ENCODE assay signal across 1 cellular context in the genomic region with DNA sequence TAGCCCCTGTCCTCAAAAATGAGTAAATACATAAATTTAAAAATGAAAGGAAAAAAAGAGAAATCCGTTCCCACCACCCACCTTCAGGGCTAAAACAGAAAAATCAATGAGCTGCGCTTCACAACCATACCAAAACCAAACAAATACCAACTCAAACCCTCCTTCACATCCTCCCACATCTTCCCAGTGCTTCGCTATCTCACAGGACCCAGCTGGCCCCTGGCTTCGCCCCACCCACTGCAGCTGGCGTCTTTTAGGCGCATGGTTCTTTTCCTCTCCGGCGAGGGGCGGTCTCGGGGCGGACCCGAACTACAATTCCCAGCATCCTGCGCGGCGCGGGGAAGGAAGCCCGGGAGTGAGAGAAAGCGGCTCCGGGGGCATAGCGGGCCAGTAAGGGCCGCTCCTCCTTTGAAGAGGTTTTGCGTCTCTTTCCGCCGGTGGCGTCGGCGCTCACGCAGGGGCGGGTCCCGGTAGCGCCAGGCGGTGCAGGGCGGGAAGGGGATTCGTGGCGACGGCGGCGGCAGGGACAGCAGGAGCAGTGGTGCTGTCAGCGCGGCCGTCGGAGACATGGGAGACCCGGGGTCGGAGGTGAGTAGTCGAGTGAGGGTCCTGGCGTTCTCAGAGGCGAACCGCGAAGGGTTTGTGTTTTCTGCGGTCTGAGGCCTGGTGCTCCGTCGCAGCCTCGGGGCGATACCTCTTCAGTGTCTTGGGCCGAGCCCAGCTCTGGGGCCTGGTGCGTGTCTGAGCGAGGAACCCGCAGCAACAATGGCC.
TF ChIP-seq lines count a peak whose summit lies in the region.

A gene with protein sequence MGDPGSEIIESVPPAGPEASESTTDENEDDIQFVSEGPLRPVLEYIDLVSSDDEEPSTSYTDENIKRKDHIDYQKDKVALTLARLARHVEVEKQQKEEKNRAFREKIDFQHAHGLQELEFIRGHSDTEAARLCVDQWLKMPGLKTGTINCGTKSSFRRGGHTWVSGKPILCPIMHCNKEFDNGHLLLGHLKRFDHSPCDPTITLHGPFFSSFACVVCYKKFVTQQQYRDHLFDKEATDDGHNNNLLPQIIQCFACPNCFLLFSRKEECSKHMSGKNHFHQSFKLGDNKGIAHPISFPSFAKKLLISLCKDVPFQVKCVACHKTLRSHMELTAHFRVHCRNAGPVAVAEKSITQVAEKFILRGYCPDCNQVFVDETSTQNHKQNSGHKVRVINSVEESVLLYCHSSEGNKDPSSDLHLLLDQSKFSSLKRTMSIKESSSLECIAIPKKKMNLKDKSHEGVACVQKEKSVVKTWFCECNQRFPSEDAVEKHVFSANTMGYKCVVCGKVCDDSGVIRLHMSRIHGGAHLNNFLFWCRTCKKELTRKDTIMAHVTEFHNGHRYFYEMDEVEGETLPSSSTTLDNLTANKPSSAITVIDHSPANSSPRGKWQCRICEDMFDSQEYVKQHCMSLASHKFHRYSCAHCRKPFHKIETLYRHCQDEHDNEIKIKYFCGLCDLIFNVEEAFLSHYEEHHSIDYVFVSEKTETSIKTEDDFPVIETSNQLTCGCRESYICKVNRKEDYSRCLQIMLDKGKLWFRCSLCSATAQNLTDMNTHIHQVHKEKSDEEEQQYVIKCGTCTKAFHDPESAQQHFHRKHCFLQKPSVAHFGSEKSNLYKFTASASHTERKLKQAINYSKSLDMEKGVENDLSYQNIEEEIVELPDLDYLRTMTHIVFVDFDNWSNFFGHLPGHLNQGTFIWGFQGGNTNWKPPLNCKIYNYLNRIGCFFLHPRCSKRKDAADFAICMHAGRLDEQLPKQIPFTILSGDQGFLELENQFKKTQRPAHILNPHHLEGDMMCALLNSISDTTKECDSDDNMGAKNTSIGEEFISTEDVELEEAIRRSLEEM (plus strand): TSS at position 502 of the 771 bp plus-strand sequence. CDS start 66 bp downstream, at position 568.

TF ChIP-seq in HepG2, 621 proteins besides CTCF, POLR2A, EP300 and RAD21 (continued from another document and continues in another):
- TF ChIP-seq MAFK (conservative IDR thresholded peaks at IDR 0.05 in 1 of 2, IDR thresholded peaks at IDR 0.05 in 1 of 2; ENCODE audit: low read length in 2 of 2) = no peak
- TF ChIP-seq TCF7L2 (IDR thresholded peaks at IDR 0.05; ENCODE audit: low read depth, low read length) = no peak
- TF ChIP-seq, protein P1, sequence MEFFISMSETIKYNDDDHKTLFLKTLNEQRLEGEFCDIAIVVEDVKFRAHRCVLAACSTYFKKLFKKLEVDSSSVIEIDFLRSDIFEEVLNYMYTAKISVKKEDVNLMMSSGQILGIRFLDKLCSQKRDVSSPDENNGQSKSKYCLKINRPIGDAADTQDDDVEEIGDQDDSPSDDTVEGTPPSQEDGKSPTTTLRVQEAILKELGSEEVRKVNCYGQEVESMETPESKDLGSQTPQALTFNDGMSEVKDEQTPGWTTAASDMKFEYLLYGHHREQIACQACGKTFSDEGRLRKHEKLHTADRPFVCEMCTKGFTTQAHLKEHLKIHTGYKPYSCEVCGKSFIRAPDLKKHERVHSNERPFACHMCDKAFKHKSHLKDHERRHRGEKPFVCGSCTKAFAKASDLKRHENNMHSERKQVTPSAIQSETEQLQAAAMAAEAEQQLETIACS (CRISPR knock-in tag; IDR thresholded peaks at IDR 0.05) = no peak
- TF ChIP-seq ZNF354B (CRISPR knock-in tag; IDR thresholded peaks at IDR 0.05) = no peak
- no peak for TF ChIP-seq ZSCAN12 (CRISPR knock-in tag; IDR thresholded peaks at IDR 0.05)
- TF ChIP-seq CC2D1A (CRISPR knock-in tag; IDR thresholded peaks at IDR 0.05) = no peak
- TF ChIP-seq ZBTB8A (CRISPR knock-in tag; IDR thresholded peaks at IDR 0.05; ENCODE audit: borderline replicate concordance, low read depth) = no peak
- TF ChIP-seq ZFP82 (CRISPR knock-in tag; IDR thresholded peaks at IDR 0.05; ENCODE audit: borderline replicate concordance) = no peak; the same call in 1 of the 2 replicates
- TF ChIP-seq ZNF672 (CRISPR knock-in tag; IDR thresholded peaks at IDR 0.05) = no peak
- TF ChIP-seq ZNF709 (CRISPR knock-in tag; IDR thresholded peaks at IDR 0.05) = peak; percentile 35; the same call in 1 of the 2 replicates
- TF ChIP-seq TAF15 (IDR thresholded peaks at IDR 0.05; ENCODE audit: low read depth, low read length, poor library complexity, severe bottlenecking) = peak; percentile 35
- TF ChIP-seq, protein P2, sequence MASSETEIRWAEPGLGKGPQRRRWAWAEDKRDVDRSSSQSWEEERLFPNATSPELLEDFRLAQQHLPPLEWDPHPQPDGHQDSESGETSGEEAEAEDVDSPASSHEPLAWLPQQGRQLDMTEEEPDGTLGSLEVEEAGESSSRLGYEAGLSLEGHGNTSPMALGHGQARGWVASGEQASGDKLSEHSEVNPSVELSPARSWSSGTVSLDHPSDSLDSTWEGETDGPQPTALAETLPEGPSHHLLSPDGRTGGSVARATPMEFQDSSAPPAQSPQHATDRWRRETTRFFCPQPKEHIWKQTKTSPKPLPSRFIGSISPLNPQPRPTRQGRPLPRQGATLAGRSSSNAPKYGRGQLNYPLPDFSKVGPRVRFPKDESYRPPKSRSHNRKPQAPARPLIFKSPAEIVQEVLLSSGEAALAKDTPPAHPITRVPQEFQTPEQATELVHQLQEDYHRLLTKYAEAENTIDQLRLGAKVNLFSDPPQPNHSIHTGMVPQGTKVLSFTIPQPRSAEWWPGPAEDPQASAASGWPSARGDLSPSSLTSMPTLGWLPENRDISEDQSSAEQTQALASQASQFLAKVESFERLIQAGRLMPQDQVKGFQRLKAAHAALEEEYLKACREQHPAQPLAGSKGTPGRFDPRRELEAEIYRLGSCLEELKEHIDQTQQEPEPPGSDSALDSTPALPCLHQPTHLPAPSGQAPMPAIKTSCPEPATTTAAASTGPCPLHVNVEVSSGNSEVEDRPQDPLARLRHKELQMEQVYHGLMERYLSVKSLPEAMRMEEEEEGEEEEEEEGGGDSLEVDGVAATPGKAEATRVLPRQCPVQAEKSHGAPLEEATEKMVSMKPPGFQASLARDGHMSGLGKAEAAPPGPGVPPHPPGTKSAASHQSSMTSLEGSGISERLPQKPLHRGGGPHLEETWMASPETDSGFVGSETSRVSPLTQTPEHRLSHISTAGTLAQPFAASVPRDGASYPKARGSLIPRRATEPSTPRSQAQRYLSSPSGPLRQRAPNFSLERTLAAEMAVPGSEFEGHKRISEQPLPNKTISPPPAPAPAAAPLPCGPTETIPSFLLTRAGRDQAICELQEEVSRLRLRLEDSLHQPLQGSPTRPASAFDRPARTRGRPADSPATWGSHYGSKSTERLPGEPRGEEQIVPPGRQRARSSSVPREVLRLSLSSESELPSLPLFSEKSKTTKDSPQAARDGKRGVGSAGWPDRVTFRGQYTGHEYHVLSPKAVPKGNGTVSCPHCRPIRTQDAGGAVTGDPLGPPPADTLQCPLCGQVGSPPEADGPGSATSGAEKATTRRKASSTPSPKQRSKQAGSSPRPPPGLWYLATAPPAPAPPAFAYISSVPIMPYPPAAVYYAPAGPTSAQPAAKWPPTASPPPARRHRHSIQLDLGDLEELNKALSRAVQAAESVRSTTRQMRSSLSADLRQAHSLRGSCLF (CRISPR knock-in tag; IDR thresholded peaks at IDR 0.05; ENCODE audit: borderline replicate concordance) = no peak
- no peak for TF ChIP-seq ZFP36L1 (CRISPR knock-in tag; IDR thresholded peaks at IDR 0.05)
- peak; percentile 83; the same call in 1 of the 2 replicates for TF ChIP-seq AHR (CRISPR knock-in tag; IDR thresholded peaks at IDR 0.05)
- no peak for TF ChIP-seq RFX1 (IDR thresholded peaks at IDR 0.05)
- TF ChIP-seq, protein P3, sequence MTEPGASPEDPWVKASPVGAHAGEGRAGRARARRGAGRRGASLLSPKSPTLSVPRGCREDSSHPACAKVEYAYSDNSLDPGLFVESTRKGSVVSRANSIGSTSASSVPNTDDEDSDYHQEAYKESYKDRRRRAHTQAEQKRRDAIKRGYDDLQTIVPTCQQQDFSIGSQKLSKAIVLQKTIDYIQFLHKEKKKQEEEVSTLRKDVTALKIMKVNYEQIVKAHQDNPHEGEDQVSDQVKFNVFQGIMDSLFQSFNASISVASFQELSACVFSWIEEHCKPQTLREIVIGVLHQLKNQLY (CRISPR knock-in tag; IDR thresholded peaks at IDR 0.05) = no peak; the same call in none of the 2 replicates
- no peak for TF ChIP-seq THYN1 (CRISPR knock-in tag; IDR thresholded peaks at IDR 0.05; ENCODE audit: borderline replicate concordance, low read depth)
- peak; percentile 84 for TF ChIP-seq NFYB (CRISPR knock-in tag; IDR thresholded peaks at IDR 0.05)
- TF ChIP-seq MIER3 (CRISPR knock-in tag; IDR thresholded peaks at IDR 0.05; ENCODE audit: borderline replicate concordance) = peak; percentile 89
- TF ChIP-seq ZNF543 (CRISPR knock-in tag; IDR thresholded peaks at IDR 0.05) = peak; percentile 74
- TF ChIP-seq MED1 (CRISPR knock-in tag; IDR thresholded peaks at IDR 0.05) = peak; percentile 73
- peak; percentile 47 for TF ChIP-seq ZNF121 (CRISPR knock-in tag; IDR thresholded peaks at IDR 0.05)
- TF ChIP-seq POLR2G (IDR thresholded peaks at IDR 0.05; ENCODE audit: low read depth, low read length) = peak; percentile 91
- TF ChIP-seq ZNF83 (CRISPR knock-in tag; IDR thresholded peaks at IDR 0.05; ENCODE audit: borderline replicate concordance) = peak; percentile 83; the same call in 1 of the 2 replicates
- peak; percentile 72; the same call in 1 of the 2 replicates for TF ChIP-seq ZBTB20 (CRISPR knock-in tag; IDR thresholded peaks at IDR 0.05; ENCODE audit: borderline replicate concordance, low read depth)
- TF ChIP-seq, protein P4, sequence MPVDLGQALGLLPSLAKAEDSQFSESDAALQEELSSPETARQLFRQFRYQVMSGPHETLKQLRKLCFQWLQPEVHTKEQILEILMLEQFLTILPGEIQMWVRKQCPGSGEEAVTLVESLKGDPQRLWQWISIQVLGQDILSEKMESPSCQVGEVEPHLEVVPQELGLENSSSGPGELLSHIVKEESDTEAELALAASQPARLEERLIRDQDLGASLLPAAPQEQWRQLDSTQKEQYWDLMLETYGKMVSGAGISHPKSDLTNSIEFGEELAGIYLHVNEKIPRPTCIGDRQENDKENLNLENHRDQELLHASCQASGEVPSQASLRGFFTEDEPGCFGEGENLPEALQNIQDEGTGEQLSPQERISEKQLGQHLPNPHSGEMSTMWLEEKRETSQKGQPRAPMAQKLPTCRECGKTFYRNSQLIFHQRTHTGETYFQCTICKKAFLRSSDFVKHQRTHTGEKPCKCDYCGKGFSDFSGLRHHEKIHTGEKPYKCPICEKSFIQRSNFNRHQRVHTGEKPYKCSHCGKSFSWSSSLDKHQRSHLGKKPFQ (CRISPR knock-in tag; IDR thresholded peaks at IDR 0.05; ENCODE audit: insufficient replicate concordance) = no peak
- peak; percentile 73 for TF ChIP-seq SP2 (CRISPR knock-in tag; IDR thresholded peaks at IDR 0.05)
- peak; percentile 87; the same call in 1 of the 2 replicates for TF ChIP-seq ZKSCAN8 (CRISPR knock-in tag; IDR thresholded peaks at IDR 0.05; ENCODE audit: borderline replicate concordance)
- TF ChIP-seq, protein P5, sequence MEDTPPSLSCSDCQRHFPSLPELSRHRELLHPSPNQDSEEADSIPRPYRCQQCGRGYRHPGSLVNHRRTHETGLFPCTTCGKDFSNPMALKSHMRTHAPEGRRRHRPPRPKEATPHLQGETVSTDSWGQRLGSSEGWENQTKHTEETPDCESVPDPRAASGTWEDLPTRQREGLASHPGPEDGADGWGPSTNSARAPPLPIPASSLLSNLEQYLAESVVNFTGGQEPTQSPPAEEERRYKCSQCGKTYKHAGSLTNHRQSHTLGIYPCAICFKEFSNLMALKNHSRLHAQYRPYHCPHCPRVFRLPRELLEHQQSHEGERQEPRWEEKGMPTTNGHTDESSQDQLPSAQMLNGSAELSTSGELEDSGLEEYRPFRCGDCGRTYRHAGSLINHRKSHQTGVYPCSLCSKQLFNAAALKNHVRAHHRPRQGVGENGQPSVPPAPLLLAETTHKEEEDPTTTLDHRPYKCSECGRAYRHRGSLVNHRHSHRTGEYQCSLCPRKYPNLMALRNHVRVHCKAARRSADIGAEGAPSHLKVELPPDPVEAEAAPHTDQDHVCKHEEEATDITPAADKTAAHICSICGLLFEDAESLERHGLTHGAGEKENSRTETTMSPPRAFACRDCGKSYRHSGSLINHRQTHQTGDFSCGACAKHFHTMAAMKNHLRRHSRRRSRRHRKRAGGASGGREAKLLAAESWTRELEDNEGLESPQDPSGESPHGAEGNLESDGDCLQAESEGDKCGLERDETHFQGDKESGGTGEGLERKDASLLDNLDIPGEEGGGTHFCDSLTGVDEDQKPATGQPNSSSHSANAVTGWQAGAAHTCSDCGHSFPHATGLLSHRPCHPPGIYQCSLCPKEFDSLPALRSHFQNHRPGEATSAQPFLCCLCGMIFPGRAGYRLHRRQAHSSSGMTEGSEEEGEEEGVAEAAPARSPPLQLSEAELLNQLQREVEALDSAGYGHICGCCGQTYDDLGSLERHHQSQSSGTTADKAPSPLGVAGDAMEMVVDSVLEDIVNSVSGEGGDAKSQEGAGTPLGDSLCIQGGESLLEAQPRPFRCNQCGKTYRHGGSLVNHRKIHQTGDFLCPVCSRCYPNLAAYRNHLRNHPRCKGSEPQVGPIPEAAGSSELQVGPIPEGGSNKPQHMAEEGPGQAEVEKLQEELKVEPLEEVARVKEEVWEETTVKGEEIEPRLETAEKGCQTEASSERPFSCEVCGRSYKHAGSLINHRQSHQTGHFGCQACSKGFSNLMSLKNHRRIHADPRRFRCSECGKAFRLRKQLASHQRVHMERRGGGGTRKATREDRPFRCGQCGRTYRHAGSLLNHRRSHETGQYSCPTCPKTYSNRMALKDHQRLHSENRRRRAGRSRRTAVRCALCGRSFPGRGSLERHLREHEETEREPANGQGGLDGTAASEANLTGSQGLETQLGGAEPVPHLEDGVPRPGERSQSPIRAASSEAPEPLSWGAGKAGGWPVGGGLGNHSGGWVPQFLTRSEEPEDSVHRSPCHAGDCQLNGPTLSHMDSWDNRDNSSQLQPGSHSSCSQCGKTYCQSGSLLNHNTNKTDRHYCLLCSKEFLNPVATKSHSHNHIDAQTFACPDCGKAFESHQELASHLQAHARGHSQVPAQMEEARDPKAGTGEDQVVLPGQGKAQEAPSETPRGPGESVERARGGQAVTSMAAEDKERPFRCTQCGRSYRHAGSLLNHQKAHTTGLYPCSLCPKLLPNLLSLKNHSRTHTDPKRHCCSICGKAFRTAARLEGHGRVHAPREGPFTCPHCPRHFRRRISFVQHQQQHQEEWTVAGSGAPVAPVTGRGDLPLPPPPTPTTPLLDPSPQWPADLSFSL (CRISPR knock-in tag; IDR thresholded peaks at IDR 0.05) = no peak
- peak; percentile 87 for TF ChIP-seq ZSCAN31 (CRISPR knock-in tag; IDR thresholded peaks at IDR 0.05; ENCODE audit: low read depth)
- no peak for TF ChIP-seq SRSF4 (IDR thresholded peaks at IDR 0.05; ENCODE audit: low read depth, low read length, poor library complexity, severe bottlenecking)
- TF ChIP-seq ZNF180 (CRISPR knock-in tag; IDR thresholded peaks at IDR 0.05; ENCODE audit: borderline replicate concordance, low read depth) = no peak
- 0 out of 2 replicates have a peak, but pooled peaks have one; percentile 35 for TF ChIP-seq ZNF766 (CRISPR knock-in tag; IDR thresholded peaks at IDR 0.05; ENCODE audit: borderline replicate concordance)
- 0 out of 2 replicates have a peak, but pooled peaks have one; percentile 69 for TF ChIP-seq NFKB2 (CRISPR knock-in tag; IDR thresholded peaks at IDR 0.05; ENCODE audit: borderline replicate concordance)
- TF ChIP-seq TOE1 (CRISPR knock-in tag; IDR thresholded peaks at IDR 0.05) = no peak
- TF ChIP-seq, protein P6, sequence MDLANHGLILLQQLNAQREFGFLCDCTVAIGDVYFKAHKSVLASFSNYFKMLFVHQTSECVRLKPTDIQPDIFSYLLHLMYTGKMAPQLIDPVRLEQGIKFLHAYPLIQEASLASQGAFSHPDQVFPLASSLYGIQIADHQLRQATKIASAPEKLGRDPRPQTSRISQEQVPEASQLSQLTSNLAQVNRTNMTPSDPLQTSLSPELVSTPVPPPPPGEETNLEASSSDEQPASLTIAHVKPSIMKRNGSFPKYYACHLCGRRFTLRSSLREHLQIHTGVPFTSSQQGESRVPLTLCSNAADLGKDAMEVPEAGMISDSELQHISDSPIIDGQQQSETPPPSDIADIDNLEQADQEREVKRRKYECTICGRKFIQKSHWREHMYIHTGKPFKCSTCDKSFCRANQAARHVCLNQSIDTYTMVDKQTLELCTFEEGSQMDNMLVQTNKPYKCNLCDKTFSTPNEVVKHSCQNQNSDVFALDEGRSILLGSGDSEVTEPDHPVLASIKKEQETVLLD (CRISPR knock-in tag; IDR thresholded peaks at IDR 0.05; ENCODE audit: low read depth) = peak; percentile 97
